In the genomic region with DNA sequence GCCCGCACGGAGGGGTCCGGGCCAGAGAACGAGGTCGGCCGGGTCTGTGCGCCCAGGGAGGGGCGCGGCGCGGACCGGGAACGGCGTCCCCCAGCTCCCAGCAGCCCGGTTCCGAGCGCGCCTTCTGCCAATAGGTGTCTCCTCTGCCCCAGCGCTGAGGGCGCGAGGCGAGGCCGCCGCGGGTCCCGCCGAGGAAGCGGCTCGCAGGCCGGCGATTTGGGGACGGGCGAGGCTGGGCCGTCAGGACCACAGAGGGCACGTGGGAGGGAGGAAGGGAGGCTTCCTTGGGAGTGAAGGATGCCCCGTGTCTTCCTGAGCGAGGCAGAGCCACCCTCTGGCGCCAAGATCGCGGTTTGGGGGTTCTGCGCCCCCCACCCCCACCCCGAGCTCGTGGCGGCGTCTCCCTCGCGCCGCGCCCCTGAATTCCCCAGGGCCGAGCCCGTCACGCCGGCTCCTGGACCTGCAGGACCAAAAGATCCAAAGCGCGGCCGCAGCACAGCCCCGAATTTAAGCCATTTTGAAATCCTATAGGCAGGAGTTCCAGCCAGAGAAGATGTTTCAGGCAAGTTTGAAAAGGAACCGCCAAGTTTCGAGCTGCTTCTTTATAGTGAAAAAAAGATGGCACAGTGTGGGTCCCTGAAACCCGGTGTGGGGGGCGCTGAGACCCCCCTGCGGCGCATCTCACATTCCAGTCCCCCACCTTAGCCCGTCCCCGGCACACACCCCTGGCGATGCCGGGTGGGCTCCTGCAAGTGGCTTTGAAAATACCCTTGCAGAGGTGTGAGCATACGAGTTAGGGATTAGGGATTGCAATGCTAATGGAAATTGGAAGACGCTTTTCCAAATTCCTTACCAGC, we compare ENCODE assay signal across 7 cellular contexts. TPM values are rescaled to one million over a fixed set of nuclear protein-coding genes. Genes with fewer than 3 reads are reported as not detected.
DNase-seq lines count a peak whose midpoint lies in the region; ATAC-seq and TF ChIP-seq lines count a peak whose summit lies in the region.

No MANE protein-coding gene starts in this region.

- in situ Hi-C loops in GM13976 (cut with MboI; ENCODE audit: low sequenced_read_pairs, unreplicated experiment) (no loop called here), KBM-7 (cut with MboI; ENCODE audit: low pct_unique_long_range_greater_than_20kb, low sequenced_read_pairs) (loop anchor here (25.0 kb wide), 1 partner anchor 241 kb away; no protein-coding TSS in a partner anchor)

- H3K27ac Mint-ChIP-seq in glutamatergic neuron (ENCODE audit: unreplicated experiment) = no peak overlapping the region

- peak; percentile 17 to 23 for ATAC-seq in activated T-cell treated with anti-CD3 and anti-CD28 coated beads, Interleukin-2, amount 50 U/mL, for 4 hours
- no peak for ATAC-seq in GM21515 (IDR thresholded peaks at IDR 0.05; ENCODE audit: unreplicated experiment)

- peak overlapping the region; percentile 20 for H3K4me3 ChIP-seq in retinal pigment epithelial cell (ENCODE audit: low read length)

- H3K36me3 Mint-ChIP-seq in activated T-cell treated with anti-CD3 and anti-CD28 coated beads, Interleukin-2, amount 50 U/mL, for 4 hours (ENCODE audit: insufficient read depth) = peaks cover 2% of the 10 kb centered on the region
- H3K36me3 Mint-ChIP-seq in glutamatergic neuron (ENCODE audit: unreplicated experiment) = no peaks in the 10 kb centered on the region

- DNase-seq in GM13976 (ENCODE audit: low spot score) (peak; percentile 75), KBM-7 (peak; percentile 45), glutamatergic neuron (peak; percentile 68), retinal pigment epithelial cell (ENCODE audit: low read depth) (no peak), DMS79 (lab: John Stamatoyannopoulos, UW) (no peak)
- DNase-seq in activated T-cell treated with anti-CD3 and anti-CD28 coated beads, Interleukin-2, amount 50 U/mL, for 4 hours = peak; percentile 43

- H3K4me3 Mint-ChIP-seq in activated T-cell treated with anti-CD3 and anti-CD28 coated beads, Interleukin-2, amount 50 U/mL, for 4 hours = peak overlapping the region; percentile 92
- H3K4me3 Mint-ChIP-seq in glutamatergic neuron (ENCODE audit: unreplicated experiment) = no peak overlapping the region

- H3K9me3 Mint-ChIP-seq in activated T-cell treated with anti-CD3 and anti-CD28 coated beads, Interleukin-2, amount 50 U/mL, for 4 hours = no peaks in the 10 kb centered on the region
- peaks cover 10% of the 10 kb centered on the region for H3K9me3 Mint-ChIP-seq in glutamatergic neuron (ENCODE audit: unreplicated experiment)

- peaks cover 31% of the 10 kb centered on the region for H3K4me1 Mint-ChIP-seq in activated T-cell treated with anti-CD3 and anti-CD28 coated beads, Interleukin-2, amount 50 U/mL, for 4 hours (ENCODE audit: low read depth)
- peaks cover 2% of the 10 kb centered on the region for H3K4me1 Mint-ChIP-seq in glutamatergic neuron (ENCODE audit: low read depth, unreplicated experiment)

- TF ChIP-seq CTCF in GM13976 (IDR thresholded peaks at IDR 0.05; ENCODE audit: borderline replicate concordance, control extremely low read depth, extremely low read depth, insufficient read depth, missing control alignments) (peak; percentile 65), glutamatergic neuron (IDR thresholded peaks at IDR 0.05; ENCODE audit: partially characterized antibody, unreplicated experiment) (no peak), retinal pigment epithelial cell (conservative IDR thresholded peaks at IDR 0.05; ENCODE audit: low read depth, low read length) (no peak)

- H3K27me3 Mint-ChIP-seq in activated T-cell treated with anti-CD3 and anti-CD28 coated beads, Interleukin-2, amount 50 U/mL, for 4 hours (ENCODE audit: low read depth) = no peaks in the 10 kb centered on the region
- peaks cover 10% of the 10 kb centered on the region for H3K27me3 Mint-ChIP-seq in glutamatergic neuron (ENCODE audit: unreplicated experiment)

RNA-seq across cellular contexts. Expression of a gene that starts 0.9 kb away (rescaled TPM):
- 10 to 100 TPM; 62.7 to 80.8 (median 75.2) TPM for total RNA-seq in activated T-cell treated with anti-CD3 and anti-CD28 coated beads, Interleukin-2, amount 50 U/mL, for 4 hours
- total RNA-seq in glutamatergic neuron (ENCODE audit: unreplicated experiment) = 5.3 TPM

Comparison
In these comparisons a context has a peak if more than half of its experiments do, and no peak if none do; other contexts are left out.
1. DNase-seq: peak in GM13976 (single experiment), KBM-7 (single experiment), activated T-cell treated with anti-CD3 and anti-CD28 coated beads, Interleukin-2, amount 50 U/mL, for 4 hours (single experiment) and glutamatergic neuron (single experiment); none in retinal pigment epithelial cell (single experiment) and DMS79 (single experiment).
2. RNA of a gene that starts 0.9 kb away (total RNA-seq): 62.7 to 80.8 TPM in activated T-cell treated with anti-CD3 and anti-CD28 coated beads, Interleukin-2, amount 50 U/mL, for 4 hours; 5.3 TPM in glutamatergic neuron (single experiment); every median in the first group is over 10 times any median in the second.